8 cellular contexts compared by ENCODE assay signal in the genomic region with DNA sequence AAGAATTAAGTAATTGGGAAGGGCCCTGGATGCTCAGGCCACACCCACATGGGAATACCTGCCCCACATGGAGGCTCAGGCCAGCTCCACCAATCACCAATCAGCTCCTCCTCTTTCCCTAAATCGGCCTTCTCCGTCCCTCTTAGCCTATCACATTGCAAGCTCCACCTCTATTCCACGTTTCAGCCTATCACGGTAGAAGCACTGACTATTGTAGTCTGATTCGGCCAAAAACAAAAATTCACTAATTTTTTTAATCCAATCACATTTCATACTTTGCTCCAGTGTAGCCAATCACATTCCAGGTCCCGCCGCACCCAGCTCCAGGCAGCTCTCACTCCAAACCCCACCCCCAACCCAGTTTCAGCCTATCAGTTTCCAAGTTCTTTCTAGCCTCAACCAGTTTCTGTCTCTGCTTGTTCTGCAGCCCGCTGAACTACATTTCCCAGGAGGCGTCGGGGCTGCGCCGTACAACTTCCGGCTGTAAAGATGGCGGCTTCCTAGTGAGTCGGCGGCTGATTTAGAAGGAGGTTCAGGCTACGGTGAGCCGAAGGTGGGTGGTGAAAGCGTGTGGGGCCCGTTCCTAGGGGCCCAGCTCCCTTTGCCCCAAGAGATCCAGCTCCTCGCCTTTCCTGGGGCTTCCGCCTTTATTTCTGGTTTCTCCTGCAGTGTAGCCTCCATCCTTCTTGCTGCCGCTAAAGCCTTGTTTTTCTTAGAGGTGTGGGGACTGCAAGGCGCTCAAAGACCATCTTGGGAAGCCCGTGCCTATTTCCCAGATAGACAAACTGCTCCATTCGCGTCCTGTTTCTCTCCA. TPM values are rescaled to one million over a fixed set of nuclear protein-coding genes. Genes with fewer than 3 reads are reported as not detected.
DNase-seq lines count a peak whose midpoint lies in the region; ATAC-seq, FAIRE-seq and TF ChIP-seq lines count a peak whose summit lies in the region.

Gene BABAM1 (plus strand): TSS at position 469 of the 814 bp plus-strand sequence. CDS start 1,364 bp downstream, outside the sequence.

- peaks cover 29% of the 10 kb centered on the region for H3K36me3 ChIP-seq in KOPT-K1 (ENCODE audit: insufficient read depth, low read length)
- peaks cover 26 to 37% (median 34%) of the 10 kb centered on the region in 4 donors for H3K36me3 ChIP-seq in esophagus muscularis mucosa
- H3K36me3 ChIP-seq in muscle layer of duodenum (ENCODE audit: control insufficient read depth in 1 of 2, insufficient read depth in 2 of 2, low read length in 2 of 2), result peaks cover 5 to 21% of the 10 kb centered on the region in 2 donors

- H3K9me3 Mint-ChIP-seq in activated T-cell treated with anti-CD3 and anti-CD28 coated beads, Interleukin-2, amount 50 U/mL, for 72 hours, result no peaks in the 10 kb centered on the region

- H3K4me3 Mint-ChIP-seq in activated T-cell treated with anti-CD3 and anti-CD28 coated beads, Interleukin-2, amount 50 U/mL, for 72 hours, result peak within 1 kb of the TSS; percentile 88 to 93

- H3K27ac Mint-ChIP-seq in activated T-cell treated with anti-CD3 and anti-CD28 coated beads, Interleukin-2, amount 50 U/mL, for 72 hours, result peak within 1 kb of the TSS; percentile 95

- no peaks in the 10 kb centered on the region for H3K27me3 Mint-ChIP-seq in activated T-cell treated with anti-CD3 and anti-CD28 coated beads, Interleukin-2, amount 50 U/mL, for 72 hours (ENCODE audit: low read depth)

- no peaks in the 10 kb centered on the region for H3K9me3 ChIP-seq in KOPT-K1 (ENCODE audit: insufficient read depth, low read length, poor library complexity, severe bottlenecking)
- H3K9me3 ChIP-seq in esophagus muscularis mucosa, result no peaks in the 10 kb centered on the region
- no peaks in the 10 kb centered on the region for H3K9me3 ChIP-seq in muscle layer of duodenum (ENCODE audit: control insufficient read depth in 1 of 2, low read length in 2 of 2)

- no peak for TF ChIP-seq EP300 in esophagus muscularis mucosa (IDR thresholded peaks at IDR 0.05)

- FAIRE-seq in RCC 7860 (lab: Jason Lieb, UNC), result peak; percentile 98

- H3K4me3 ChIP-seq in esophagus muscularis mucosa, result peak within 1 kb of the TSS; percentile 73 to 95 (median 75)
- peak within 1 kb of the TSS; percentile 99 to 100 for H3K4me3 ChIP-seq in muscle layer of duodenum (ENCODE audit: low read depth in 1 of 2, low read length in 2 of 2)

- H3K4me1 Mint-ChIP-seq in activated T-cell treated with anti-CD3 and anti-CD28 coated beads, Interleukin-2, amount 50 U/mL, for 72 hours (ENCODE audit: low read depth), result peaks cover 24% of the 10 kb centered on the region

- peaks cover 5 to 11% of the 10 kb centered on the region in 2 donors for H3K36me3 Mint-ChIP-seq in activated T-cell treated with anti-CD3 and anti-CD28 coated beads, Interleukin-2, amount 50 U/mL, for 72 hours (ENCODE audit: insufficient read depth in 2 of 2)

- no peak for TF ChIP-seq POLR2A in esophagus muscularis mucosa (IDR thresholded peaks at IDR 0.05; ENCODE audit: low read depth)

- DNase-seq in DMS79 (lab: John Stamatoyannopoulos, UW) (peak; percentile 95), RCC 7860 (ENCODE audit: low spot score) (peak; percentile 98), esophagus muscularis mucosa (ENCODE audit: extremely low spot score) (peak; percentile 99)
- peak; percentile 94 to 98 for DNase-seq in activated T-cell treated with anti-CD3 and anti-CD28 coated beads, Interleukin-2, amount 50 U/mL, for 72 hours
- DNase-seq in stimulated activated CD8-positive, alpha-beta memory T cell treated with anti-CD3 and anti-CD28 coated beads, Interleukin-7, amount 100 ng/mL, for 4 hours (ENCODE audit: low read depth in 2 of 2), result peak; percentile 88 to 93

- peak in 1 of 3 experiments; percentile 33 for TF ChIP-seq CTCF in esophagus muscularis mucosa (IDR thresholded peaks at IDR 0.05)

- peak; percentile 84 for ATAC-seq in GM21786 (IDR thresholded peaks at IDR 0.05; ENCODE audit: unreplicated experiment)
- peak; percentile 93 to 94 for ATAC-seq in activated T-cell treated with anti-CD3 and anti-CD28 coated beads, Interleukin-2, amount 50 U/mL, for 72 hours (replicated peaks in 1 of 2)

- H3K4me1 ChIP-seq in esophagus muscularis mucosa (peaks cover 12 to 17% (median 14%) of the 10 kb centered on the region in 4 donors), muscle layer of duodenum (ENCODE audit: control insufficient read depth in 1 of 2, insufficient read depth in 2 of 2, low read length in 2 of 2) (peaks cover 6 to 13% of the 10 kb centered on the region in 2 donors)

- H3K27ac ChIP-seq in KOPT-K1 (ENCODE audit: low read depth, low read length, poor library complexity, severe bottlenecking) (peak within 1 kb of the TSS; percentile 73), esophagus muscularis mucosa (replicated peaks in 1 of 4) (peak within 1 kb of the TSS; percentile 71 to 84 (median 82)), muscle layer of duodenum (ENCODE audit: low read length) (peak within 1 kb of the TSS; percentile 91)

- WGBS in esophagus muscularis mucosa, result under 1% methylated on average over 27 of the region's 27 CpGs

- intact Hi-C loops in esophagus muscularis mucosa (cut with DNase I), result no loop called here

- no peaks in the 10 kb centered on the region for H3K27me3 ChIP-seq in esophagus muscularis mucosa
- H3K27me3 ChIP-seq in muscle layer of duodenum (ENCODE audit: low read depth, low read length), result no peaks in the 10 kb centered on the region

RNA-seq across cellular contexts. Expression of gene BABAM1, which starts in this region (rescaled TPM):
- 10 to 100 TPM; 86.6 to 96.1 TPM for total RNA-seq in activated T-cell treated with anti-CD3 and anti-CD28 coated beads, Interleukin-2, amount 50 U/mL, for 72 hours
- total RNA-seq in esophagus muscularis mucosa, result 10 to 100 TPM; 72.2 to 92.3 (median 82.5) TPM

Comparison
In these comparisons a context has a peak if more than half of its experiments do, and no peak if none do; other contexts are left out.
1. Peak in every context shown above with its lines: DNase-seq, ATAC-seq, H3K4me3 ChIP-seq and H3K27ac ChIP-seq.